Comparison of ENCODE assay signal across 8 cellular contexts in the genomic region with DNA sequence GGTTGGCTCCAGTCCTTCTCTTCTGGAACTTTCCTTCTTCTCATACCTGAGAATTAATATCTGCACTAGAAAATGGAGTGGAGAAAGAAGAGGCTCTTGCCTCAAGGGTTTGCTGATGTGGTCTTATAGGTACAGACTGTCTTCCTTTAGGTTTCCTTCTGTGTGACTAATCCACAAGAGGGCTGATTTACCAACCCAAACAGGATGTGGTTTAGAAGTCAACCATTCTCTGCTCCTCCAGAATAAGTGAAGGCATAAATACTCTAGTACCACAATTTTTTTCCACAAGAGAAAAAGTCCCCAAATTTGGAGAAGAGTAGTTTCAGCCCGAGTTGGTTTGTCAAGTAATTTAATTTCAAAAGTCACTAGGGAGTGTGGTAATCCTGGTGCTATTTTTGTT.
DNase-seq lines count a peak whose midpoint lies in the region; ATAC-seq and TF ChIP-seq lines count a peak whose summit lies in the region.

No MANE protein-coding gene starts in this region.

- H3K4me3 ChIP-seq in upper lobe of right lung = no peak overlapping the region

- peak; percentile 62 for ATAC-seq in HG02642 (IDR thresholded peaks at IDR 0.05; ENCODE audit: poor library complexity, unreplicated experiment)
- ATAC-seq in SK-N-SH treated with all-trans-retinoic acid at 6 μM for 48 hours = peak; percentile 31; the same call in 2 of the 3 replicates
- peak; percentile 85 for ATAC-seq in upper lobe of right lung

- H3K36me3 ChIP-seq in upper lobe of right lung = peaks cover 58% of the 10 kb centered on the region

- no peak for TF ChIP-seq CTCF in upper lobe of right lung (IDR thresholded peaks at IDR 0.05)

- DNase-seq in DMS53 (lab: John Stamatoyannopoulos, UW) = peak; percentile 47
- DNase-seq in fibroblast of peridontal ligament (ENCODE audit: extremely low read depth) = peak; percentile 70
- no peak for DNase-seq in upper lobe of right lung
- no peak for DNase-seq in iPS-NIHi11 (ENCODE audit: low spot score)
- DNase-seq in NCI-H1092 treated with DMSO at 0.1 percent for 48 hours (lab: John Stamatoyannopoulos, UW) = no peak
- DNase-seq in dedifferentiated amniotic fluid mesenchymal stem cell (ENCODE audit: extremely low spot score) = no peak

- no peaks in the 10 kb centered on the region for H3K9me3 ChIP-seq in upper lobe of right lung

- H3K27ac ChIP-seq in upper lobe of right lung = peak overlapping the region; percentile 56

- H3K27me3 ChIP-seq in upper lobe of right lung = no peaks in the 10 kb centered on the region

- H3K4me1 ChIP-seq in upper lobe of right lung = peaks cover 38% of the 10 kb centered on the region

- intact Hi-C loops in upper lobe of right lung (cut with DNase I) = no loop called here

TF ChIP-seq in SK-N-SH treated with all-trans-retinoic acid at 6 μM for 48 hours, 23 proteins besides CTCF, POLR2A, EP300 and RAD21:
- TF ChIP-seq ARNTL (CRISPR knock-in tag; IDR thresholded peaks at IDR 0.05; ENCODE audit: borderline replicate concordance, low read depth) (no peak), CSRNP3 (CRISPR knock-in tag; IDR thresholded peaks at IDR 0.05) (no peak), TCF4 (CRISPR knock-in tag; IDR thresholded peaks at IDR 0.05; ENCODE audit: borderline replicate concordance) (no peak), RARB (CRISPR knock-in tag; IDR thresholded peaks at IDR 0.05) (no peak), ZNF70 (CRISPR knock-in tag; IDR thresholded peaks at IDR 0.05) (no peak), CREB5 (CRISPR knock-in tag; IDR thresholded peaks at IDR 0.05; ENCODE audit: low read depth) (no peak)

Comparison
In these comparisons a context has a peak if more than half of its experiments do, and no peak if none do; other contexts are left out.
1. DNase-seq: peak in DMS53 (single experiment) and fibroblast of peridontal ligament (single experiment); none in upper lobe of right lung (single experiment), iPS-NIHi11 (single experiment), NCI-H1092 treated with DMSO at 0.1 percent for 48 hours (single experiment) and dedifferentiated amniotic fluid mesenchymal stem cell (single experiment).
2. ATAC-seq: peak in every context shown above with its lines; median percentile 85 in upper lobe of right lung; 62 in HG02642; 31 in SK-N-SH treated with all-trans-retinoic acid at 6 μM for 48 hours.